Comparison of ENCODE assay signal across 8 cellular contexts in the genomic region with DNA sequence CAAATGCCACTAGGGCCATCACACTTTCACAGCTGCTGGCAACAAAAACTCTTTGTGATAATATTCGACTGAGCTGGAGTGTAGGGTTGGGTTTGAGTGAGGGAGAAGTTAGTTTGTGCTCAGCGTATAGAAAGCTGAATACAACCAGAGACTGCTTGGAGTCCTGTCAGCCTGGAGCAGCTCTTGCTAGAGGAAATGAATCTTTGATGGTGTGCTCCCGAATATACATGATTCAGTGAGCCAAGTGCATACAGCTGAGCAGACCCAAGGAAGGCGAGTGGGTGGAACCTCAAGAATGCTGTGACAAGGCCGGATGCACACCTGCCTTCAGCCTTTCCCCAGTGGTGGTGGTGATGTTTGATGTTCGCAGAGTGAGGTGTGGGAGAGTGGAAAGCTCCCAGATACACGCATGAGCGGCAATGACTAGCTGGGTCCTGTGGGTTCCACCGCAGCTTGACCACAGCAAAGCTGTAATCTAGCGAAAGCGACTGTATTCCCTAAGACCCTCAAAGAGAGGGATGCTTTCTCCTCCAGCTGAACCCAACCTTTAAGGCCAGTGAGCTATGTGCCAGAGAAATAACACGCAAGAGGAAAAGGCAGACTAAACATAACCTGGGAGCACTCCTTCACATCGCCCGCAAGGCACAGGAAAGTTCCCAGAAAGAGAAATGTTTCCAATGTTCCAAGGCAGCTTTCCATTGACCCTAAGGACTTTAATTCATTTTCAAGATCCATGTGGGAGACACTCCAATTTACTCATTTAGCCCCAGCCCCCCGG. TPM values are rescaled to one million over a fixed set of nuclear protein-coding genes. Genes with fewer than 3 reads are reported as not detected.
DNase-seq lines count a peak whose midpoint lies in the region; ATAC-seq and TF ChIP-seq lines count a peak whose summit lies in the region.

No MANE protein-coding gene starts in this region.

- no peaks in the 10 kb centered on the region for H3K9me3 Mint-ChIP-seq in dendritic cell treated with granulocyte-macrophage colony-stimulating factor and Interleukin-4, amounts not matched to agents 40 ng/mL and 50 ng/mL, for 4 days

- H3K27ac Mint-ChIP-seq in dendritic cell treated with granulocyte-macrophage colony-stimulating factor and Interleukin-4, amounts not matched to agents 40 ng/mL and 50 ng/mL, for 4 days, result peak overlapping the region; percentile 68

- H3K4me1 Mint-ChIP-seq in dendritic cell treated with granulocyte-macrophage colony-stimulating factor and Interleukin-4, amounts not matched to agents 40 ng/mL and 50 ng/mL, for 4 days (ENCODE audit: low read depth), result peaks cover 34% of the 10 kb centered on the region

- peak; percentile 44 for ATAC-seq in HG02763 (IDR thresholded peaks at IDR 0.05; ENCODE audit: unreplicated experiment)
- ATAC-seq in HG03521 (IDR thresholded peaks at IDR 0.05; ENCODE audit: unreplicated experiment), result no peak

- H3K9me3 ChIP-seq in AG04450 (ENCODE audit: control insufficient read depth, insufficient read depth, low read length) (no peaks in the 10 kb centered on the region; the same call in 1 of the 2 replicates), muscle layer of duodenum (ENCODE audit: control insufficient read depth in 1 of 2, low read length in 2 of 2) (no peaks in the 10 kb centered on the region)

- H3K27ac ChIP-seq in AG04450 (ENCODE audit: low read depth, low read length), result no peak overlapping the region
- H3K27ac ChIP-seq in muscle layer of duodenum (ENCODE audit: low read length), result peak overlapping the region; percentile 10

- H3K4me3 ChIP-seq in AG04450 (ENCODE audit: low read depth, low read length), result peak overlapping the region; percentile 69
- peak overlapping the region; percentile 85 to 88 for H3K4me3 ChIP-seq in muscle layer of duodenum (ENCODE audit: low read depth in 1 of 2, low read length in 2 of 2)

- CTCF ChIA-PET in AG04450 (lab: Charles Lee), result interaction anchor here (0.8 to 6.8 kb wide), 26 partner anchors 10 to 299 kb away, joined by 3 to 179 read pairs (median 6); no protein-coding TSS in a partner anchor

- peaks cover 2% of the 10 kb centered on the region for H3K27me3 Mint-ChIP-seq in dendritic cell treated with granulocyte-macrophage colony-stimulating factor and Interleukin-4, amounts not matched to agents 40 ng/mL and 50 ng/mL, for 4 days

- H3K36me3 Mint-ChIP-seq in dendritic cell treated with granulocyte-macrophage colony-stimulating factor and Interleukin-4, amounts not matched to agents 40 ng/mL and 50 ng/mL, for 4 days (ENCODE audit: low read depth), result peaks cover 8% of the 10 kb centered on the region

- no peaks in the 10 kb centered on the region for H3K36me3 ChIP-seq in muscle layer of duodenum (ENCODE audit: control insufficient read depth in 1 of 2, insufficient read depth in 2 of 2, low read length in 2 of 2)

- POLR2A ChIA-PET in AG04450 (lab: Yijun Ruan, JAX), result interaction anchor here (1.4 to 1.5 kb wide), 2 partner anchors 187 to 188 kb away, joined by 3 read pairs; no protein-coding TSS in a partner anchor

- H3K4me1 ChIP-seq in muscle layer of duodenum (ENCODE audit: control insufficient read depth in 1 of 2, insufficient read depth in 2 of 2, low read length in 2 of 2), result peaks cover 0 to 30% of the 10 kb centered on the region in 2 donors

- H3K27me3 ChIP-seq in AG04450 (ENCODE audit: control insufficient read depth, insufficient read depth, low read length), result peaks cover 4% of the 10 kb centered on the region
- no peaks in the 10 kb centered on the region for H3K27me3 ChIP-seq in muscle layer of duodenum (ENCODE audit: low read depth, low read length)

- TF ChIP-seq CTCF in AG04450 (IDR thresholded peaks at IDR 0.05; ENCODE audit: low read depth, low read length), result no peak

- intact Hi-C loops in dendritic cell treated with granulocyte-macrophage colony-stimulating factor and Interleukin-4, amounts not matched to agents 40 ng/mL and 50 ng/mL, for 4 days (cut with micrococcal nuclease), result loop anchor here (2.0 kb wide), 1 partner anchor 188 kb away; no protein-coding TSS in a partner anchor

- H3K4me3 Mint-ChIP-seq in dendritic cell treated with granulocyte-macrophage colony-stimulating factor and Interleukin-4, amounts not matched to agents 40 ng/mL and 50 ng/mL, for 4 days, result peak overlapping the region; percentile 94

- DNase-seq in AG04450 (ENCODE audit: low read depth, low spot score), result no peak
- DNase-seq in activated CD4-positive, alpha-beta T cell treated with anti-CD3 and anti-CD28 coated beads for 48 hours, result peak; percentile 84
- peak; percentile 77 for DNase-seq in stimulated activated naive CD4-positive, alpha-beta T cell treated with Interleukin-2 at 50 U/mL for 16 hours (lab: John Stamatoyannopoulos, UW)
- DNase-seq in NCI-H2029 treated with DMSO at 0.1 percent for 48 hours (lab: John Stamatoyannopoulos, UW), result no peak

RNA-seq across cellular contexts. Expression of a gene that starts 1.2 kb away (rescaled TPM):
- polyA plus RNA-seq in AG04450 (2011; rRNA removed), result 4.9 and 5.6 TPM in 2 replicates
- 5.6 and 5.9 TPM in 2 replicates for polyA minus RNA-seq in AG04450 (2011; rRNA and poly(A)+ RNA removed)

Comparison
In these comparisons a context has a peak if more than half of its experiments do, and no peak if none do; other contexts are left out.
1. DNase-seq: peak in activated CD4-positive, alpha-beta T cell treated with anti-CD3 and anti-CD28 coated beads for 48 hours (single experiment) and stimulated activated naive CD4-positive, alpha-beta T cell treated with Interleukin-2 at 50 U/mL for 16 hours (single experiment); none in AG04450 (single experiment) and NCI-H2029 treated with DMSO at 0.1 percent for 48 hours (single experiment).